14 cellular contexts compared by ENCODE assay signal in genomic region chr11:80593981-80594380, GRCh38.
DNase-seq lines count a peak whose midpoint lies in the region; ATAC-seq and TF ChIP-seq lines count a peak whose summit lies in the region.
"Had no signal": no experiment of that assay in that cellular context is flagged by ENCODE, and none has a peak within 500 bp of the region (broad histone marks: within the 10 kb centered on the region; RNA-seq: fewer than 3 reads in every experiment).

No MANE protein-coding gene starts in this region.

- H3K27me3 Mint-ChIP-seq in immature natural killer cell (ENCODE audit: low read depth in 3 of 3): peaks cover 0 to 5% (median 2%) of the 10 kb centered on the region in 3 donors
- H3K27me3 Mint-ChIP-seq: stimulated activated naive B cell treated with anti-CD40 and anti-IgM and Interleukin-4, amounts not matched to agents 10 μg/mL and 1 μg/mL and 100 μg/mL, for 72 hours had no signal

- H3K4me1 ChIP-seq in body of pancreas: peaks cover 18% of the 10 kb centered on the region
- H3K4me1 ChIP-seq: BLaER1 had no signal

- no peaks in the 10 kb centered on the region for H3K9me3 ChIP-seq in body of pancreas
- H3K9me3 ChIP-seq: BLaER1 had no signal

- H3K4me1 Mint-ChIP-seq in immature natural killer cell: no peaks in the 10 kb centered on the region
- H3K4me1 Mint-ChIP-seq: stimulated activated naive B cell treated with anti-CD40 and anti-IgM and Interleukin-4, amounts not matched to agents 10 μg/mL and 1 μg/mL and 100 μg/mL, for 72 hours had no signal

- no peaks in the 10 kb centered on the region for H3K36me3 Mint-ChIP-seq in immature natural killer cell
- H3K36me3 Mint-ChIP-seq: stimulated activated naive B cell treated with anti-CD40 and anti-IgM and Interleukin-4, amounts not matched to agents 10 μg/mL and 1 μg/mL and 100 μg/mL, for 72 hours had no signal

- H3K27ac Mint-ChIP-seq in immature natural killer cell: no peak overlapping the region
- H3K27ac Mint-ChIP-seq: stimulated activated naive B cell treated with anti-CD40 and anti-IgM and Interleukin-4, amounts not matched to agents 10 μg/mL and 1 μg/mL and 100 μg/mL, for 72 hours had no signal

- H3K4me3 ChIP-seq in NB4 (ENCODE audit: low read depth, low read length) (no peak overlapping the region), body of pancreas (no peak overlapping the region)
- H3K4me3 ChIP-seq: BLaER1 had no signal

- peak; percentile 24 for DNase-seq in ACHN
- DNase-seq in NB4 (ENCODE audit: low read depth): peak; percentile 56
- DNase-seq in body of pancreas: peak in 1 of 4 donors; percentile 3
- peak; percentile 78 for DNase-seq in kidney tubule cell (ENCODE audit: low spot score)
- DNase-seq in glomerular visceral epithelial cell (ENCODE audit: extremely low spot score): no peak
- DNase-seq in immature natural killer cell: no peak
- no peak for DNase-seq in DMS114 treated with DMSO at 0.1 percent for 48 hours (lab: John Stamatoyannopoulos, UW; ENCODE audit: unreplicated experiment)
- DNase-seq in NCI-H82 treated with DMSO at 0.1 percent for 48 hours (lab: John Stamatoyannopoulos, UW; ENCODE audit: unreplicated experiment): no peak
- DNase-seq: activated CD4-positive, alpha-beta T cell treated with anti-CD3 and anti-CD28 coated beads for 48 hours; amniotic stem cell; NCI-H774; stimulated activated naive B cell treated with anti-CD40 and anti-IgM and Interleukin-4, amounts not matched to agents 10 μg/mL and 1 μg/mL and 100 μg/mL, for 72 hours had no signal

- H3K27me3 ChIP-seq in body of pancreas: no peaks in the 10 kb centered on the region
- H3K27me3 ChIP-seq: BLaER1 had no signal

- no peak overlapping the region for H3K27ac ChIP-seq in body of pancreas
- H3K27ac ChIP-seq: BLaER1, HL-60 had no signal

- WGBS in body of pancreas, 2 donors: 41 to 44% methylated on average over 2 of the region's 2 CpGs

- peaks cover 7 to 41% (median 26%) of the 10 kb centered on the region in 6 donors for H3K9me3 Mint-ChIP-seq in immature natural killer cell

- TF ChIP-seq CTCF in NB4 (IDR thresholded peaks at IDR 0.05; ENCODE audit: low read depth, low read length): no peak
- no peak for TF ChIP-seq CTCF in body of pancreas (IDR thresholded peaks at IDR 0.05)

- ATAC-seq in body of pancreas: peak; percentile 65
- ATAC-seq: stimulated activated naive B cell treated with anti-CD40 and anti-IgM and Interleukin-4, amounts not matched to agents 10 μg/mL and 1 μg/mL and 100 μg/mL, for 72 hours had no signal

- in situ Hi-C loops in ACHN (cut with HindIII; ENCODE audit: low pct_ligation_motif_present, low pct_unique_long_range_greater_than_20kb, low sequenced_read_pairs): no loop called here

- no peak overlapping the region for H3K4me3 Mint-ChIP-seq in immature natural killer cell
- H3K4me3 Mint-ChIP-seq: stimulated activated naive B cell treated with anti-CD40 and anti-IgM and Interleukin-4, amounts not matched to agents 10 μg/mL and 1 μg/mL and 100 μg/mL, for 72 hours had no signal

- H3K36me3 ChIP-seq in body of pancreas (replicated peaks in 1 of 2; ENCODE audit: insufficient read depth in 1 of 2, low read depth in 2 of 2): no peaks in the 10 kb centered on the region
- H3K36me3 ChIP-seq: BLaER1 had no signal

- TF ChIP-seq POLR2A in NB4 (IDR thresholded peaks at IDR 0.05; ENCODE audit: extremely low read depth, insufficient read length): no peak
- TF ChIP-seq POLR2A in body of pancreas (IDR thresholded peaks at IDR 0.05): no peak

- intact Hi-C loops in body of pancreas (cut with DNase I): no loop called here

Comparison
In these comparisons a context has a peak if more than half of its experiments do, and no peak if none do; other contexts are left out.
1. DNase-seq: peak in ACHN (single experiment), NB4 (single experiment) and kidney tubule cell (single experiment); none in glomerular visceral epithelial cell (single experiment), immature natural killer cell (0 of 3), DMS114 treated with DMSO at 0.1 percent for 48 hours (single experiment) and NCI-H82 treated with DMSO at 0.1 percent for 48 hours (single experiment).